In genomic region chr6:12119085-12119588, GRCh38 we compare ENCODE assay signal across 8 cellular contexts.
A peak's percentile ranks its signal among the peaks of the same experiment; 100 is the strongest.
DNase-seq lines count a peak whose midpoint lies in the region; ATAC-seq and TF ChIP-seq lines count a peak whose summit lies in the region.

No MANE protein-coding gene starts in this region.

- CTCF ChIA-PET in activated CD8-positive, alpha-beta T cell treated with anti-CD3 and anti-CD28 coated beads for 36 hours (lab: Charles Lee): interaction anchor here (0.8 to 0.9 kb wide), 2 partner anchors 22 to 53 kb away, joined by 3 read pairs; no protein-coding TSS in a partner anchor

- H2BK15ac ChIP-seq in neuronal stem cell (ENCODE audit: low read length): no peak overlapping the region

- H2BK12ac ChIP-seq in neuronal stem cell (ENCODE audit: low read length): no peak overlapping the region

- no peak overlapping the region for H4K91ac ChIP-seq in neuronal stem cell (ENCODE audit: low read depth, low read length, poor library complexity)

- H3K4me2 ChIP-seq in neuronal stem cell (ENCODE audit: insufficient read depth, low read length, poor library complexity, severe bottlenecking): no peak overlapping the region

- no peak overlapping the region for H2AK5ac ChIP-seq in neuronal stem cell (ENCODE audit: low read depth, low read length)

- DNase-seq in activated CD8-positive, alpha-beta T cell treated with anti-CD3 and anti-CD28 coated beads for 36 hours: peak; percentile 71
- DNase-seq in neuronal stem cell (ENCODE audit: low spot score): no peak
- DNase-seq in type B pancreatic cell (ENCODE audit: extremely low spot score, unreplicated experiment): no peak
- no peak for DNase-seq in anterior cingulate cortex (lab: John Stamatoyannopoulos, UW)
- no peak for DNase-seq in C1 segment of cervical spinal cord (lab: John Stamatoyannopoulos, UW)
- no peak for DNase-seq in superior temporal gyrus (ENCODE audit: extremely low spot score)

- H3K9ac ChIP-seq in neuronal stem cell (ENCODE audit: low read depth, low read length, poor library complexity): no peak overlapping the region

- H3K4me3 ChIP-seq in neuronal stem cell (ENCODE audit: low read length in 2 of 2): no peak overlapping the region

- intact Hi-C loops in activated CD8-positive, alpha-beta T cell treated with anti-CD3 and anti-CD28 coated beads for 36 hours (cut with micrococcal nuclease): no loop called here

- H3K23ac ChIP-seq in neuronal stem cell (ENCODE audit: low read depth, low read length, poor library complexity): no peak overlapping the region

- H3K4ac ChIP-seq in neuronal stem cell (ENCODE audit: low read length): no peak overlapping the region

- POLR2A ChIA-PET in activated CD8-positive, alpha-beta T cell treated with anti-CD3 and anti-CD28 coated beads for 36 hours (lab: Charles Lee): interaction anchor here (0.6 kb wide), 1 partner anchor 110 kb away, joined by 3 read pairs; no protein-coding TSS in a partner anchor

- H3K27ac ChIP-seq in neuronal stem cell (replicated peaks; ENCODE audit: low read length): no peak overlapping the region

- H2AFZ ChIP-seq in neuronal stem cell (ENCODE audit: low read length): peak overlapping the region; percentile 56

- H3K4me1 ChIP-seq in neuronal stem cell (ENCODE audit: control insufficient read depth in 2 of 2, insufficient read depth in 1 of 2, low read depth in 1 of 2, low read length in 2 of 2): peaks cover 2 to 5% of the 10 kb centered on the region in 2 donors

- peak overlapping the region; percentile 59 for H3K27ac Mint-ChIP-seq in activated CD8-positive, alpha-beta T cell treated with anti-CD3 and anti-CD28 coated beads for 36 hours
- H3K27ac Mint-ChIP-seq in type B pancreatic cell: no peak overlapping the region

- no peak overlapping the region for H3K18ac ChIP-seq in neuronal stem cell (ENCODE audit: low read length)

- H4K8ac ChIP-seq in neuronal stem cell (ENCODE audit: low read depth, low read length): no peak overlapping the region

- peaks cover 10 to 15% of the 10 kb centered on the region in 2 donors for H3K9me3 ChIP-seq in neuronal stem cell (replicated peaks in 1 of 2; ENCODE audit: control insufficient read depth in 2 of 2, insufficient read depth in 1 of 2, low read depth in 1 of 2, low read length in 2 of 2)

- H3K14ac ChIP-seq in neuronal stem cell (ENCODE audit: low read length): no peak overlapping the region

- H3K36me3 Mint-ChIP-seq in activated CD8-positive, alpha-beta T cell treated with anti-CD3 and anti-CD28 coated beads for 36 hours (ENCODE audit: low read depth): peaks cover 71% of the 10 kb centered on the region
- peaks cover 68% of the 10 kb centered on the region for H3K36me3 Mint-ChIP-seq in type B pancreatic cell

- no peak overlapping the region for H2BK5ac ChIP-seq in neuronal stem cell (ENCODE audit: low read length)

- peak; percentile 58 for ATAC-seq in GM19035 (IDR thresholded peaks at IDR 0.05; ENCODE audit: unreplicated experiment)
- peak; percentile 61 for ATAC-seq in HG02885 (IDR thresholded peaks at IDR 0.05; ENCODE audit: poor library complexity, unreplicated experiment)
- peak; percentile 87 for ATAC-seq in activated CD8-positive, alpha-beta T cell treated with anti-CD3 and anti-CD28 coated beads for 36 hours

- WGBS in neuronal stem cell (ENCODE audit: extremely low coverage in 2 of 2, insufficient read length in 2 of 2, insufficient replicate concordance in 1 of 2), 2 donors: no CpG with 5 or more reads among the region's 2 CpGs

- no peak overlapping the region for H3K4me3 Mint-ChIP-seq in activated CD8-positive, alpha-beta T cell treated with anti-CD3 and anti-CD28 coated beads for 36 hours
- no peak overlapping the region for H3K4me3 Mint-ChIP-seq in type B pancreatic cell

- peaks cover 25 to 37% of the 10 kb centered on the region in 2 donors for H3K36me3 ChIP-seq in neuronal stem cell (replicated peaks in 1 of 2; ENCODE audit: control insufficient read depth in 2 of 2, insufficient read depth in 2 of 2, low read length in 2 of 2)

- no peaks in the 10 kb centered on the region for H3K27me3 ChIP-seq in neuronal stem cell (ENCODE audit: control insufficient read depth in 3 of 3, insufficient read depth in 3 of 3, low read depth in 1 of 3, low read length in 3 of 3)

- H3K27me3 Mint-ChIP-seq in activated CD8-positive, alpha-beta T cell treated with anti-CD3 and anti-CD28 coated beads for 36 hours: no peaks in the 10 kb centered on the region
- H3K27me3 Mint-ChIP-seq in type B pancreatic cell: no peaks in the 10 kb centered on the region

- no peak for TF ChIP-seq CTCF in activated CD8-positive, alpha-beta T cell treated with anti-CD3 and anti-CD28 coated beads for 36 hours (IDR thresholded peaks at IDR 0.05)
- TF ChIP-seq CTCF in type B pancreatic cell (conservative IDR thresholded peaks at IDR 0.05): no peak

- H3K79me1 ChIP-seq in neuronal stem cell (ENCODE audit: low read depth, low read length): no peaks in the 10 kb centered on the region

- H3K9me3 Mint-ChIP-seq in activated CD8-positive, alpha-beta T cell treated with anti-CD3 and anti-CD28 coated beads for 36 hours: peaks cover 13% of the 10 kb centered on the region
- peaks cover 27% of the 10 kb centered on the region for H3K9me3 Mint-ChIP-seq in type B pancreatic cell

- H3K4me1 Mint-ChIP-seq in activated CD8-positive, alpha-beta T cell treated with anti-CD3 and anti-CD28 coated beads for 36 hours (ENCODE audit: low read depth): peaks cover 44% of the 10 kb centered on the region
- peaks cover 4% of the 10 kb centered on the region for H3K4me1 Mint-ChIP-seq in type B pancreatic cell (ENCODE audit: unreplicated experiment)

- H2BK120ac ChIP-seq in neuronal stem cell (ENCODE audit: low read depth, low read length): no peak overlapping the region
